Comparison of ENCODE assay signal across 10 cellular contexts in genomic region chr18:57666818-57667497, GRCh38. TPM values are rescaled to one million over a fixed set of nuclear protein-coding genes. Genes with fewer than 3 reads are reported as not detected.
DNase-seq lines count a peak whose midpoint lies in the region; ATAC-seq and TF ChIP-seq lines count a peak whose summit lies in the region.
"Had no signal": no experiment of that assay in that cellular context is flagged by ENCODE, and none has a peak within 500 bp of the region (broad histone marks: within the 10 kb centered on the region; RNA-seq: fewer than 3 reads in every experiment).

No MANE protein-coding gene starts in this region.

- ATAC-seq in activated CD8-positive, alpha-beta T cell treated with anti-CD3 and anti-CD28 coated beads for 36 hours = peak; percentile 48
- ATAC-seq in activated CD8-positive, alpha-beta T cell treated with anti-CD3 and anti-CD28 coated beads, Interleukin-2, amount 10 ng/mL, durations not matched to agents 7 days and 5 days = no peak
- peak; percentile 61 for ATAC-seq in activated naive CD8-positive, alpha-beta T cell treated with anti-CD3 and anti-CD28 coated beads, Interleukin-2, amount 10 ng/mL, durations not matched to agents 7 days and 5 days (ENCODE audit: low read depth)
- ATAC-seq in upper lobe of right lung = peak; percentile 74
- ATAC-seq: body of pancreas had no signal

- CTCF ChIA-PET in activated CD8-positive, alpha-beta T cell treated with anti-CD3 and anti-CD28 coated beads for 36 hours (lab: Charles Lee) = no interaction called here
- CTCF ChIA-PET in activated CD8-positive, alpha-beta T cell treated with anti-CD3 and anti-CD28 coated beads, Interleukin-2, amount 10 ng/mL, durations not matched to agents 7 days and 5 days (lab: Charles Lee) = no interaction called here

- no peaks in the 10 kb centered on the region for H3K27me3 ChIP-seq in upper lobe of right lung
- no peaks in the 10 kb centered on the region for H3K27me3 ChIP-seq in dorsolateral prefrontal cortex
- H3K27me3 ChIP-seq: body of pancreas had no signal

- H3K4me1 ChIP-seq in upper lobe of right lung = peaks cover 25% of the 10 kb centered on the region
- H3K4me1 ChIP-seq: body of pancreas had no signal

- H3K4me3 ChIP-seq in upper lobe of right lung (no peak overlapping the region), dorsolateral prefrontal cortex (no peak overlapping the region)
- H3K4me3 ChIP-seq: body of pancreas had no signal

- POLR2A ChIA-PET in activated CD8-positive, alpha-beta T cell treated with anti-CD3 and anti-CD28 coated beads for 36 hours (lab: Charles Lee) = interaction anchor here (0.8 to 3.1 kb wide), 2 partner anchors 45 to 48 kb away, joined by 4 to 8 read pairs; partner anchors contain the start of gene NARS1
- POLR2A ChIA-PET in activated CD8-positive, alpha-beta T cell treated with anti-CD3 and anti-CD28 coated beads, Interleukin-2, amount 10 ng/mL, durations not matched to agents 7 days and 5 days (lab: Charles Lee) = no interaction called here
- POLR2A ChIA-PET in activated naive CD8-positive, alpha-beta T cell treated with anti-CD3 and anti-CD28 coated beads, Interleukin-2, amount 10 ng/mL, durations not matched to agents 7 days and 5 days (lab: Charles Lee) = interaction anchor here (0.7 to 0.9 kb wide), 2 partner anchors 45 to 46 kb away, joined by 3 to 6 read pairs; partner anchors contain the start of gene NARS1

- no peak overlapping the region for H3K27ac ChIP-seq in upper lobe of right lung
- peak overlapping the region in 1 of 59 donors; percentile 33 for H3K27ac ChIP-seq in dorsolateral prefrontal cortex
- H3K27ac ChIP-seq: body of pancreas had no signal

- intact Hi-C loops in activated CD8-positive, alpha-beta T cell treated with anti-CD3 and anti-CD28 coated beads for 36 hours (cut with micrococcal nuclease) = no loop called here
- intact Hi-C loops in upper lobe of right lung (cut with DNase I) (no loop called here), dorsolateral prefrontal cortex (cut with DNase I) (no loop called here)

- no peaks in the 10 kb centered on the region for H3K27me3 Mint-ChIP-seq in activated CD8-positive, alpha-beta T cell treated with anti-CD3 and anti-CD28 coated beads for 36 hours
- H3K27me3 Mint-ChIP-seq in activated CD8-positive, alpha-beta T cell treated with anti-CD3 and anti-CD28 coated beads, Interleukin-2, amount 10 ng/mL, durations not matched to agents 7 days and 5 days (ENCODE audit: low read depth) = no peaks in the 10 kb centered on the region
- H3K27me3 Mint-ChIP-seq in activated naive CD8-positive, alpha-beta T cell treated with anti-CD3 and anti-CD28 coated beads, Interleukin-2, amount 10 ng/mL, durations not matched to agents 7 days and 5 days = no peaks in the 10 kb centered on the region

- TF ChIP-seq CTCF in activated CD8-positive, alpha-beta T cell treated with anti-CD3 and anti-CD28 coated beads for 36 hours (IDR thresholded peaks at IDR 0.05) = no peak
- TF ChIP-seq CTCF in upper lobe of right lung (IDR thresholded peaks at IDR 0.05) = no peak
- TF ChIP-seq CTCF in dorsolateral prefrontal cortex (IDR thresholded peaks at IDR 0.05 in 54 of 56, conservative IDR thresholded peaks at IDR 0.05 in 2 of 56; ENCODE audit: low read depth in 1 of 56, partially characterized antibody in 56 of 56) = no peak

- H3K4me1 Mint-ChIP-seq in activated CD8-positive, alpha-beta T cell treated with anti-CD3 and anti-CD28 coated beads for 36 hours (ENCODE audit: low read depth) = peaks cover 59% of the 10 kb centered on the region
- H3K4me1 Mint-ChIP-seq in activated CD8-positive, alpha-beta T cell treated with anti-CD3 and anti-CD28 coated beads, Interleukin-2, amount 10 ng/mL, durations not matched to agents 7 days and 5 days (ENCODE audit: low read depth) = peaks cover 13% of the 10 kb centered on the region
- H3K4me1 Mint-ChIP-seq in activated naive CD8-positive, alpha-beta T cell treated with anti-CD3 and anti-CD28 coated beads, Interleukin-2, amount 10 ng/mL, durations not matched to agents 7 days and 5 days = peaks cover 25% of the 10 kb centered on the region

- H3K36me3 Mint-ChIP-seq in activated CD8-positive, alpha-beta T cell treated with anti-CD3 and anti-CD28 coated beads for 36 hours (ENCODE audit: low read depth) = peaks cover 12% of the 10 kb centered on the region
- peaks cover 3% of the 10 kb centered on the region for H3K36me3 Mint-ChIP-seq in activated CD8-positive, alpha-beta T cell treated with anti-CD3 and anti-CD28 coated beads, Interleukin-2, amount 10 ng/mL, durations not matched to agents 7 days and 5 days (ENCODE audit: low read depth)
- H3K36me3 Mint-ChIP-seq in activated naive CD8-positive, alpha-beta T cell treated with anti-CD3 and anti-CD28 coated beads, Interleukin-2, amount 10 ng/mL, durations not matched to agents 7 days and 5 days = peaks cover 11% of the 10 kb centered on the region

- DNase-seq in activated CD8-positive, alpha-beta T cell treated with anti-CD3 and anti-CD28 coated beads for 36 hours = no peak
- no peak for DNase-seq in activated CD8-positive, alpha-beta T cell treated with anti-CD3 and anti-CD28 coated beads, Interleukin-2, amount 10 ng/mL, durations not matched to agents 7 days and 5 days
- no peak for DNase-seq in activated naive CD8-positive, alpha-beta T cell treated with anti-CD3 and anti-CD28 coated beads, Interleukin-2, amount 10 ng/mL, durations not matched to agents 7 days and 5 days
- DNase-seq in iris pigment epithelial cell (ENCODE audit: low read depth) = peak; percentile 87
- DNase-seq in upper lobe of right lung = no peak
- no peak for DNase-seq in activated CD4-positive, alpha-beta T cell treated with anti-CD3 and anti-CD28 coated beads for 48 hours
- no peak for DNase-seq in RPMI8226
- DNase-seq in dorsolateral prefrontal cortex = no peak
- DNase-seq: NCI-H69 had no signal

- no peaks in the 10 kb centered on the region for H3K9me3 ChIP-seq in upper lobe of right lung
- H3K9me3 ChIP-seq: body of pancreas had no signal

- peaks cover 5% of the 10 kb centered on the region for H3K9me3 Mint-ChIP-seq in activated CD8-positive, alpha-beta T cell treated with anti-CD3 and anti-CD28 coated beads for 36 hours
- peaks cover 7% of the 10 kb centered on the region for H3K9me3 Mint-ChIP-seq in activated CD8-positive, alpha-beta T cell treated with anti-CD3 and anti-CD28 coated beads, Interleukin-2, amount 10 ng/mL, durations not matched to agents 7 days and 5 days (ENCODE audit: insufficient read depth)
- peaks cover 6% of the 10 kb centered on the region for H3K9me3 Mint-ChIP-seq in activated naive CD8-positive, alpha-beta T cell treated with anti-CD3 and anti-CD28 coated beads, Interleukin-2, amount 10 ng/mL, durations not matched to agents 7 days and 5 days

- peak overlapping the region; percentile 62 for H3K4me3 Mint-ChIP-seq in activated CD8-positive, alpha-beta T cell treated with anti-CD3 and anti-CD28 coated beads for 36 hours
- no peak overlapping the region for H3K4me3 Mint-ChIP-seq in activated CD8-positive, alpha-beta T cell treated with anti-CD3 and anti-CD28 coated beads, Interleukin-2, amount 10 ng/mL, durations not matched to agents 7 days and 5 days
- H3K4me3 Mint-ChIP-seq in activated naive CD8-positive, alpha-beta T cell treated with anti-CD3 and anti-CD28 coated beads, Interleukin-2, amount 10 ng/mL, durations not matched to agents 7 days and 5 days = peak overlapping the region; percentile 61

- H3K36me3 ChIP-seq in upper lobe of right lung = peaks cover 6% of the 10 kb centered on the region

- H3K27ac Mint-ChIP-seq in activated CD8-positive, alpha-beta T cell treated with anti-CD3 and anti-CD28 coated beads for 36 hours = peak overlapping the region; percentile 95
- no peak overlapping the region for H3K27ac Mint-ChIP-seq in activated CD8-positive, alpha-beta T cell treated with anti-CD3 and anti-CD28 coated beads, Interleukin-2, amount 10 ng/mL, durations not matched to agents 7 days and 5 days
- peak overlapping the region; percentile 79 for H3K27ac Mint-ChIP-seq in activated naive CD8-positive, alpha-beta T cell treated with anti-CD3 and anti-CD28 coated beads, Interleukin-2, amount 10 ng/mL, durations not matched to agents 7 days and 5 days

RNA-seq across cellular contexts. Expression of gene NARS1, which starts 45.3 kb away (rescaled TPM):
- 100 to 1,000 TPM; 106 to 109 TPM for total RNA-seq in activated CD8-positive, alpha-beta T cell treated with anti-CD3 and anti-CD28 coated beads for 36 hours
- 10 to 100 TPM; 87.1 to 89.1 TPM for total RNA-seq in activated CD8-positive, alpha-beta T cell treated with anti-CD3 and anti-CD28 coated beads, Interleukin-2, amount 10 ng/mL, durations not matched to agents 7 days and 5 days
- total RNA-seq in activated naive CD8-positive, alpha-beta T cell treated with anti-CD3 and anti-CD28 coated beads, Interleukin-2, amount 10 ng/mL, durations not matched to agents 7 days and 5 days = 10 to 100 TPM; 86.3 to 96.1 TPM
- total RNA-seq in upper lobe of right lung (92.5 TPM), dorsolateral prefrontal cortex (100 to 1,000 TPM in 96 of 120 experiments, 10 to 100 TPM in 24; 62.8 to 161 (median 117) TPM)
